ENCODE assay signal across 22 cellular contexts in the genomic region with DNA sequence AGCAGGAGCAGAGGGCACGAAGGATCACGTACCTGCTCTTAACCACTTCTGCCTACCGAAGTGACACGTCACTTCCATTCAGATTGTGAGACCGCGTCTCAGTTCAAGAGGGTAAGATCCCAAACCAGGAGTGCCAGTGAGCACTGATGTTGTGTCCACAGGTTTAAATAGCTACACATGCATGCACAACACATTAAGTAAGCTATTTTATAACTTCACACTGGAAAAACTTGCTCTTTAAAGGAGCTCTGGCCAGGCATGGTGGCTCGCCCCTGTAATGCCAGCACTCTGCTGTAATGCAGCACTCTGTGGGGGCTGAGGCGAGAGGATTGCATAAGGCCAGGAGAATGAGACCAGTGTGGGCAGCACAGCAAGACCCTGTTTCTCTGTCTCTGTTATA.
"Had no signal": no experiment of that assay in that cellular context is flagged by ENCODE, and none has a peak within 500 bp of the region (broad histone marks: within the 10 kb centered on the region; RNA-seq: fewer than 3 reads in every experiment).

No MANE protein-coding gene starts in this region.

- H3K4me3 ChIP-seq: body of pancreas, colonic mucosa, gastrocnemius medialis, heart left ventricle, psoas muscle, sigmoid colon, spleen, testis had no signal

- H3K9me3 ChIP-seq: body of pancreas, colonic mucosa, gastrocnemius medialis, heart left ventricle, sigmoid colon, testis had no signal

- H3K4me1 ChIP-seq: colonic mucosa, gastrocnemius medialis, heart left ventricle, psoas muscle, sigmoid colon, testis had no signal

- ATAC-seq: activated CD8-positive, alpha-beta T cell treated with anti-CD3 and anti-CD28 coated beads for 36 hours; body of pancreas; gastrocnemius medialis; heart left ventricle; naive thymus-derived CD4-positive, alpha-beta T cell; psoas muscle; stimulated activated memory B cell treated with anti-CD40 and anti-IgM and Interleukin-4, amounts not matched to agents 10 μg/mL and 1 μg/mL and 100 μg/mL, for 72 hours had no signal

- H3K27me3 ChIP-seq: body of pancreas, colonic mucosa, gastrocnemius medialis, heart left ventricle, sigmoid colon, spleen, testis had no signal

- H3K27ac ChIP-seq: body of pancreas, colonic mucosa, gastrocnemius medialis, heart left ventricle, psoas muscle, sigmoid colon, spleen, testis had no signal

- H3K36me3 ChIP-seq: colonic mucosa, gastrocnemius medialis, heart left ventricle, sigmoid colon, spleen had no signal

- DNase-seq: activated CD4-positive, alpha-beta T cell treated with anti-CD3 and anti-CD28 coated beads, Interleukin-2, amount 10 ng/mL, durations not matched to agents 24 days and 14 days; activated CD4-positive, CD25-positive, alpha-beta regulatory T cell; activated CD8-positive, alpha-beta T cell treated with anti-CD3 and anti-CD28 coated beads for 36 hours; activated naive CD4-positive, alpha-beta T cell treated with Interleukin-2 at 50 U/mL for 16 hours; activated naive CD8-positive, alpha-beta T cell treated with anti-CD3 and anti-CD28 coated beads, Interleukin-2, amount 10 ng/mL, durations not matched to agents 7 days and 5 days; activated T-cell treated with anti-CD3 and anti-CD28 coated beads, Interleukin-2, amount 50 U/mL, for 1 hour; amygdala; body of pancreas; colonic mucosa; erythroblast; gastrocnemius medialis; heart left ventricle; immature natural killer cell; kidney glomerular epithelial cell; mesendoderm; naive thymus-derived CD4-positive, alpha-beta T cell; psoas muscle; sigmoid colon; spleen; stimulated activated CD4-positive, alpha-beta T cell treated with anti-CD3 and anti-CD28 coated beads, Interleukin-4, amount 100 ng/mL, for 4 hours; testis had no signal
